Comparison of ENCODE assay signal across 18 cellular contexts in genomic region chr20:22791877-22792525, GRCh38.
DNase-seq lines count a peak whose midpoint lies in the region; ATAC-seq and TF ChIP-seq lines count a peak whose summit lies in the region.
"Had no signal": no experiment of that assay in that cellular context is flagged by ENCODE, and none has a peak within 500 bp of the region (broad histone marks: within the 10 kb centered on the region; RNA-seq: fewer than 3 reads in every experiment).

No MANE protein-coding gene starts in this region.

- no peak overlapping the region for H3K23ac ChIP-seq in trophoblast cell (ENCODE audit: low read length)

- ATAC-seq in RWPE2 (ENCODE audit: low read depth): peak; percentile 66

- no peaks in the 10 kb centered on the region for H3K36me3 Mint-ChIP-seq in activated naive CD4-positive, alpha-beta T cell treated with anti-CD3 and anti-CD28 coated beads, Interleukin-2, amount 50 U/mL, for 24 hours
- no peaks in the 10 kb centered on the region for H3K36me3 Mint-ChIP-seq in activated naive CD4-positive, alpha-beta T cell treated with anti-CD3 and anti-CD28 coated beads, Interleukin-2, amount 10 ng/mL, durations not matched to agents 7 days and 5 days
- no peaks in the 10 kb centered on the region for H3K36me3 Mint-ChIP-seq in type B pancreatic cell

- H2AK5ac ChIP-seq in trophoblast cell (ENCODE audit: low read length): no peak overlapping the region

- H3K4me1 ChIP-seq in RWPE2 (ENCODE audit: insufficient read depth, poor library complexity, severe bottlenecking): peaks cover 47% of the 10 kb centered on the region
- peaks cover 7 to 9% of the 10 kb centered on the region in 2 experiments for H3K4me1 ChIP-seq in trophoblast cell (ENCODE audit: control insufficient read depth in 1 of 2, insufficient read depth in 2 of 2, low read length in 2 of 2)
- H3K4me1 ChIP-seq: Peyer's patch had no signal

- H3K4me3 ChIP-seq in RWPE2 (ENCODE audit: severe bottlenecking): no peak overlapping the region
- H3K4me3 ChIP-seq in trophoblast cell (ENCODE audit: low read depth, low read length): no peak overlapping the region
- H3K4me3 ChIP-seq: Peyer's patch had no signal

- H3K4me1 Mint-ChIP-seq in activated naive CD4-positive, alpha-beta T cell treated with anti-CD3 and anti-CD28 coated beads, Interleukin-2, amount 50 U/mL, for 24 hours: no peaks in the 10 kb centered on the region
- no peaks in the 10 kb centered on the region for H3K4me1 Mint-ChIP-seq in activated naive CD4-positive, alpha-beta T cell treated with anti-CD3 and anti-CD28 coated beads, Interleukin-2, amount 10 ng/mL, durations not matched to agents 7 days and 5 days
- H3K4me1 Mint-ChIP-seq in type B pancreatic cell (ENCODE audit: unreplicated experiment): peaks cover 20% of the 10 kb centered on the region
- H3K4me1 Mint-ChIP-seq: CD4-positive, alpha-beta memory T cell had no signal

- H4K8ac ChIP-seq in trophoblast cell (ENCODE audit: low read depth, low read length): no peak overlapping the region

- no peak overlapping the region for H3K4me3 Mint-ChIP-seq in activated naive CD4-positive, alpha-beta T cell treated with anti-CD3 and anti-CD28 coated beads, Interleukin-2, amount 50 U/mL, for 24 hours
- no peak overlapping the region for H3K4me3 Mint-ChIP-seq in activated naive CD4-positive, alpha-beta T cell treated with anti-CD3 and anti-CD28 coated beads, Interleukin-2, amount 10 ng/mL, durations not matched to agents 7 days and 5 days
- no peak overlapping the region for H3K4me3 Mint-ChIP-seq in type B pancreatic cell
- H3K4me3 Mint-ChIP-seq: CD4-positive, alpha-beta memory T cell had no signal

- no peak overlapping the region for H2AFZ ChIP-seq in trophoblast cell (ENCODE audit: insufficient read depth, low read length, poor library complexity)

- no peaks in the 10 kb centered on the region for H3K27me3 ChIP-seq in RWPE2 (ENCODE audit: insufficient read depth, poor library complexity, severe bottlenecking)
- no peaks in the 10 kb centered on the region for H3K27me3 ChIP-seq in trophoblast cell (ENCODE audit: insufficient read depth, low read length)
- H3K27me3 ChIP-seq: Peyer's patch had no signal

- H3K14ac ChIP-seq in trophoblast cell (ENCODE audit: low read length): no peak overlapping the region

- no peak overlapping the region for H3K4me2 ChIP-seq in trophoblast cell (ENCODE audit: low read length)

- H3K18ac ChIP-seq in trophoblast cell (ENCODE audit: low read length): no peak overlapping the region

- H3K79me1 ChIP-seq in trophoblast cell (ENCODE audit: low read length): peaks cover 8% of the 10 kb centered on the region

- peaks cover under 1% of the 10 kb centered on the region for H3K9me3 Mint-ChIP-seq in activated naive CD4-positive, alpha-beta T cell treated with anti-CD3 and anti-CD28 coated beads, Interleukin-2, amount 50 U/mL, for 24 hours
- no peaks in the 10 kb centered on the region for H3K9me3 Mint-ChIP-seq in activated naive CD4-positive, alpha-beta T cell treated with anti-CD3 and anti-CD28 coated beads, Interleukin-2, amount 10 ng/mL, durations not matched to agents 7 days and 5 days
- H3K9me3 Mint-ChIP-seq in type B pancreatic cell: peaks cover 5% of the 10 kb centered on the region

- CTCF ChIA-PET in activated naive CD4-positive, alpha-beta T cell treated with anti-CD3 and anti-CD28 coated beads, Interleukin-2, amount 10 ng/mL, durations not matched to agents 7 days and 5 days (lab: Charles Lee): no interaction called here

- peak overlapping the region; percentile 5 for H3K27ac Mint-ChIP-seq in activated naive CD4-positive, alpha-beta T cell treated with anti-CD3 and anti-CD28 coated beads, Interleukin-2, amount 50 U/mL, for 24 hours
- H3K27ac Mint-ChIP-seq in activated naive CD4-positive, alpha-beta T cell treated with anti-CD3 and anti-CD28 coated beads, Interleukin-2, amount 10 ng/mL, durations not matched to agents 7 days and 5 days: no peak overlapping the region
- no peak overlapping the region for H3K27ac Mint-ChIP-seq in type B pancreatic cell
- H3K27ac Mint-ChIP-seq: CD4-positive, alpha-beta memory T cell had no signal

- H4K12ac ChIP-seq in trophoblast cell (ENCODE audit: low read depth, low read length): no peak overlapping the region

- no CpG with 5 or more reads among the region's 3 CpGs for WGBS in trophoblast cell (ENCODE audit: extremely low coverage, insufficient coverage, insufficient read length)

- H2BK5ac ChIP-seq in trophoblast cell (ENCODE audit: low read depth, low read length, poor library complexity): no peak overlapping the region

- H2BK120ac ChIP-seq in trophoblast cell (ENCODE audit: insufficient read depth, low read length, poor library complexity): no peak overlapping the region

- intact Hi-C loops in posterior vena cava (cut with DNase I): no loop called here

- H3K27ac ChIP-seq in RWPE2 (ENCODE audit: poor library complexity, severe bottlenecking) (peak overlapping the region; percentile 97), epithelial cell of prostate (peak overlapping the region; percentile 44), trophoblast cell (ENCODE audit: low read depth, low read length) (no peak overlapping the region)
- H3K27ac ChIP-seq: 22Rv1, HL-60, Peyer's patch had no signal

- H3K36me3 ChIP-seq in RWPE2 (ENCODE audit: low read depth) (no peaks in the 10 kb centered on the region), trophoblast cell (ENCODE audit: control insufficient read depth in 1 of 2, insufficient read depth in 2 of 2, low read length in 2 of 2) (no peaks in the 10 kb centered on the region)
- H3K36me3 ChIP-seq: Peyer's patch had no signal

- H2BK12ac ChIP-seq in trophoblast cell (ENCODE audit: low read length): no peak overlapping the region

- no peak overlapping the region for H4K91ac ChIP-seq in trophoblast cell (ENCODE audit: low read depth, low read length)

- DNase-seq in activated naive CD4-positive, alpha-beta T cell treated with anti-CD3 and anti-CD28 coated beads, Interleukin-2, amount 10 ng/mL, durations not matched to agents 7 days and 5 days: no peak
- no peak for DNase-seq in RWPE2 (ENCODE audit: low spot score)
- no peak for DNase-seq in epithelial cell of prostate (ENCODE audit: low read depth, low spot score)
- peak; percentile 8 to 31 for DNase-seq in trophoblast cell
- no peak for DNase-seq in posterior vena cava (ENCODE audit: low spot score)
- DNase-seq in type B pancreatic cell (ENCODE audit: extremely low spot score, unreplicated experiment): no peak
- no peak for DNase-seq in NCI-H2196 (lab: John Stamatoyannopoulos, UW; ENCODE audit: unreplicated experiment)
- DNase-seq: CD4-positive, alpha-beta memory T cell; KBM-7; NCI-H1048; NCI-H146; NCI-H2081 treated with DMSO at 0.1 percent for 48 hours; NCI-H510A treated with DMSO at 0.1 percent for 48 hours; Peyer's patch; SHP77 treated with DMSO at 0.1 percent for 48 hours had no signal

- H3K4ac ChIP-seq in trophoblast cell (ENCODE audit: low read depth, low read length): no peak overlapping the region

- H3K79me2 ChIP-seq in trophoblast cell (ENCODE audit: control insufficient read depth, insufficient read depth, low read length, poor library complexity): no peaks in the 10 kb centered on the region

- no peak overlapping the region for H3K9ac ChIP-seq in trophoblast cell (ENCODE audit: low read length)

- no peak for TF ChIP-seq CTCF in RWPE2 (IDR thresholded peaks at IDR 0.05; ENCODE audit: poor library complexity, severe bottlenecking)
- no peak for TF ChIP-seq CTCF in type B pancreatic cell (conservative IDR thresholded peaks at IDR 0.05)

- H3K9me3 ChIP-seq in RWPE2 (ENCODE audit: severe bottlenecking): no peaks in the 10 kb centered on the region
- H3K9me3 ChIP-seq in trophoblast cell (ENCODE audit: insufficient read depth, low read depth, low read length): peaks cover 2% of the 10 kb centered on the region
- H3K9me3 ChIP-seq: Peyer's patch had no signal

- H3K27me3 Mint-ChIP-seq in activated naive CD4-positive, alpha-beta T cell treated with anti-CD3 and anti-CD28 coated beads, Interleukin-2, amount 50 U/mL, for 24 hours: no peaks in the 10 kb centered on the region
- no peaks in the 10 kb centered on the region for H3K27me3 Mint-ChIP-seq in activated naive CD4-positive, alpha-beta T cell treated with anti-CD3 and anti-CD28 coated beads, Interleukin-2, amount 10 ng/mL, durations not matched to agents 7 days and 5 days
- peaks cover 39% of the 10 kb centered on the region for H3K27me3 Mint-ChIP-seq in type B pancreatic cell
- H3K27me3 Mint-ChIP-seq: CD4-positive, alpha-beta memory T cell had no signal

Comparison
In these comparisons a context has a peak if more than half of its experiments do, and no peak if none do; other contexts are left out.
1. DNase-seq: peak in trophoblast cell (2 of 2); none in activated naive CD4-positive, alpha-beta T cell treated with anti-CD3 and anti-CD28 coated beads, Interleukin-2, amount 10 ng/mL, durations not matched to agents 7 days and 5 days (single experiment), RWPE2 (single experiment), epithelial cell of prostate (single experiment), posterior vena cava (single experiment), type B pancreatic cell (single experiment) and NCI-H2196 (single experiment).